Comparison of ENCODE assay signal across 25 cellular contexts in genomic region chr7:16916733-16917132, GRCh38. TPM values are rescaled to one million over a fixed set of nuclear protein-coding genes. Genes with fewer than 3 reads are reported as not detected.
DNase-seq lines count a peak whose midpoint lies in the region; ATAC-seq and TF ChIP-seq lines count a peak whose summit lies in the region.
"Had no signal": no experiment of that assay in that cellular context is flagged by ENCODE, and none has a peak within 500 bp of the region (broad histone marks: within the 10 kb centered on the region; RNA-seq: fewer than 3 reads in every experiment).

No MANE protein-coding gene starts in this region.

- no peak overlapping the region for H3K27ac Mint-ChIP-seq in activated CD8-positive, alpha-beta memory T cell treated with anti-CD3 and anti-CD28 coated beads, Interleukin-2, amount 10 ng/mL, durations not matched to agents 7 days and 5 days
- H3K27ac Mint-ChIP-seq in glutamatergic neuron (ENCODE audit: unreplicated experiment) (peak overlapping the region; percentile 83), type B pancreatic cell (no peak overlapping the region)
- H3K27ac Mint-ChIP-seq: activated naive CD8-positive, alpha-beta T cell; activated T-helper 2 cell treated with anti-CD3 and anti-CD28 coated beads, Interferon-gamma antibody, Interleukin-2, Interleukin-4, amounts not matched to agents 10 μg/mL and 5 μg/mL and 100 μg/mL, durations not matched to agents 14 hours and 24 hours and 36 hours; CD14-positive monocyte; memory B cell; naive thymus-derived CD4-positive, alpha-beta T cell; T-helper 17 cell had no signal

- POLR2A ChIA-PET in Panc1 (lab: Charles Lee) = no interaction called here

- peaks cover 3% of the 10 kb centered on the region for H3K27me3 Mint-ChIP-seq in activated CD8-positive, alpha-beta memory T cell treated with anti-CD3 and anti-CD28 coated beads, Interleukin-2, amount 10 ng/mL, durations not matched to agents 7 days and 5 days
- peaks cover 3% of the 10 kb centered on the region for H3K27me3 Mint-ChIP-seq in glutamatergic neuron (ENCODE audit: unreplicated experiment)
- no peaks in the 10 kb centered on the region for H3K27me3 Mint-ChIP-seq in type B pancreatic cell
- H3K27me3 Mint-ChIP-seq: activated naive CD8-positive, alpha-beta T cell had no signal

- H3K9me3 Mint-ChIP-seq in activated CD8-positive, alpha-beta memory T cell treated with anti-CD3 and anti-CD28 coated beads, Interleukin-2, amount 10 ng/mL, durations not matched to agents 7 days and 5 days (ENCODE audit: low read depth) = no peaks in the 10 kb centered on the region
- H3K9me3 Mint-ChIP-seq in glutamatergic neuron (ENCODE audit: unreplicated experiment) = peaks cover 4% of the 10 kb centered on the region
- peaks cover 16% of the 10 kb centered on the region for H3K9me3 Mint-ChIP-seq in type B pancreatic cell
- H3K9me3 Mint-ChIP-seq: activated T-helper 2 cell treated with anti-CD3 and anti-CD28 coated beads, Interferon-gamma antibody, Interleukin-2, Interleukin-4, amounts not matched to agents 10 μg/mL and 5 μg/mL and 100 μg/mL, durations not matched to agents 14 hours and 24 hours and 36 hours; memory B cell had no signal

- H3K36me3 ChIP-seq in Panc1 (ENCODE audit: control insufficient read depth, insufficient read depth, low read length) = no peaks in the 10 kb centered on the region
- H3K36me3 ChIP-seq: esophagus muscularis mucosa, MG63, upper lobe of left lung had no signal

- no peak for ATAC-seq in activated CD8-positive, alpha-beta memory T cell treated with anti-CD3 and anti-CD28 coated beads, Interleukin-2, amount 10 ng/mL, durations not matched to agents 7 days and 5 days
- ATAC-seq in Panc1 = no peak
- ATAC-seq: naive thymus-derived CD4-positive, alpha-beta T cell; right cardiac atrium; T-helper 17 cell had no signal

- no TSS peak for BruUV-seq in Panc1 (replicated peaks; lab: Mats Ljungman, UMichigan)

- no peak for DNase-seq in activated CD8-positive, alpha-beta memory T cell treated with anti-CD3 and anti-CD28 coated beads, Interleukin-2, amount 10 ng/mL, durations not matched to agents 7 days and 5 days
- no peak for DNase-seq in activated CD8-positive, alpha-beta memory T cell treated with anti-CD3 and anti-CD28 coated beads for 24 hours
- DNase-seq in Panc1 (ENCODE audit: low read depth, low spot score) = no peak
- DNase-seq in glutamatergic neuron = no peak
- no peak for DNase-seq in type B pancreatic cell (ENCODE audit: extremely low spot score, unreplicated experiment)
- DNase-seq in SW480 (ENCODE audit: low spot score) = no peak
- DNase-seq in activated T-cell treated with anti-CD3 and anti-CD28 coated beads, Interleukin-2, amount 50 U/mL, for 48 hours = no peak
- no peak for DNase-seq in NCI-H524 (lab: John Stamatoyannopoulos, UW)
- DNase-seq: activated CD4-positive, alpha-beta T cell treated with anti-CD3 and anti-CD28 coated beads for 48 hours; naive thymus-derived CD4-positive, alpha-beta T cell; NCI-H1694 treated with DMSO at 0.1 percent for 48 hours; NCI-H748 treated with DMSO at 0.1 percent for 48 hours; right cardiac atrium; stimulated activated CD8-positive, alpha-beta memory T cell treated with anti-CD3 and anti-CD28 coated beads, Interleukin-4, amount 100 ng/mL, for 48 hours; T-helper 17 cell; upper lobe of left lung had no signal

- H3K36me3 Mint-ChIP-seq in activated CD8-positive, alpha-beta memory T cell treated with anti-CD3 and anti-CD28 coated beads, Interleukin-2, amount 10 ng/mL, durations not matched to agents 7 days and 5 days = no peaks in the 10 kb centered on the region
- H3K36me3 Mint-ChIP-seq in glutamatergic neuron (ENCODE audit: unreplicated experiment) (peaks cover 7% of the 10 kb centered on the region), type B pancreatic cell (no peaks in the 10 kb centered on the region)
- H3K36me3 Mint-ChIP-seq: CD14-positive monocyte; memory B cell; naive thymus-derived CD4-positive, alpha-beta T cell had no signal

- in situ Hi-C loops in Panc1 (cut with HindIII; ENCODE audit: low pct_unique_long_range_greater_than_20kb, low sequenced_read_pairs) = no loop called here

- intact Hi-C loops in Panc1 (cut with micrococcal nuclease; ENCODE audit: unreplicated experiment) = loop anchor here (1.0 kb wide), 1 partner anchor 114 kb away; no protein-coding TSS in a partner anchor

- H3K4me3 Mint-ChIP-seq in activated CD8-positive, alpha-beta memory T cell treated with anti-CD3 and anti-CD28 coated beads, Interleukin-2, amount 10 ng/mL, durations not matched to agents 7 days and 5 days = peak overlapping the region; percentile 42
- H3K4me3 Mint-ChIP-seq in glutamatergic neuron (ENCODE audit: unreplicated experiment) (peak overlapping the region; percentile 41), type B pancreatic cell (peak overlapping the region; percentile 12)
- H3K4me3 Mint-ChIP-seq: activated naive CD8-positive, alpha-beta T cell; CD14-positive monocyte; memory B cell; naive thymus-derived CD4-positive, alpha-beta T cell; T-helper 17 cell had no signal

- H3K27me3 ChIP-seq in Panc1 (ENCODE audit: control insufficient read depth, insufficient read depth, low read length) = no peaks in the 10 kb centered on the region
- H3K27me3 ChIP-seq: esophagus muscularis mucosa, MG63, upper lobe of left lung had no signal

- peak overlapping the region; percentile 48; the same call in 1 of the 2 replicates for H3K27ac ChIP-seq in Panc1 (ENCODE audit: low read length)
- H3K27ac ChIP-seq: esophagus muscularis mucosa, parathyroid adenoma, upper lobe of left lung had no signal

- 0 out of 2 replicates have a peak, but pooled peaks cover 4% of the 10 kb centered on the region for H3K4me1 ChIP-seq in Panc1 (ENCODE audit: control insufficient read depth, insufficient read depth, low read length)
- H3K4me1 ChIP-seq: esophagus muscularis mucosa, parathyroid adenoma had no signal

- CTCF ChIA-PET in activated CD8-positive, alpha-beta memory T cell treated with anti-CD3 and anti-CD28 coated beads, Interleukin-2, amount 10 ng/mL, durations not matched to agents 7 days and 5 days (lab: Charles Lee) = interaction anchor here (1.5 to 3.7 kb wide), 4 partner anchors 10 to 115 kb away, joined by 4 to 41 read pairs (median 17); no protein-coding TSS in a partner anchor
- CTCF ChIA-PET in Panc1 (lab: Charles Lee) = interaction anchor here (1.6 kb wide), 1 partner anchor 115 kb away, joined by 5 read pairs; no protein-coding TSS in a partner anchor

- H3K4me3 ChIP-seq in Panc1 (ENCODE audit: low read depth in 2 of 2, low read length in 2 of 2) = no peak overlapping the region
- H3K4me3 ChIP-seq: esophagus muscularis mucosa, MG63, upper lobe of left lung had no signal

- 0 out of 2 replicates have a peak, but pooled peaks cover 4% of the 10 kb centered on the region for H3K9me3 ChIP-seq in Panc1 (ENCODE audit: control insufficient read depth, insufficient read depth, low read depth, low read length)
- H3K9me3 ChIP-seq: upper lobe of left lung had no signal

- no peak for TF ChIP-seq CTCF in Panc1 (IDR thresholded peaks at IDR 0.05)
- no peak for TF ChIP-seq CTCF in glutamatergic neuron (IDR thresholded peaks at IDR 0.05; ENCODE audit: partially characterized antibody, unreplicated experiment)
- no peak for TF ChIP-seq CTCF in type B pancreatic cell (conservative IDR thresholded peaks at IDR 0.05)

- H3K4me1 Mint-ChIP-seq in activated CD8-positive, alpha-beta memory T cell treated with anti-CD3 and anti-CD28 coated beads, Interleukin-2, amount 10 ng/mL, durations not matched to agents 7 days and 5 days = peaks cover 28% of the 10 kb centered on the region
- peaks cover 41% of the 10 kb centered on the region for H3K4me1 Mint-ChIP-seq in glutamatergic neuron (ENCODE audit: low read depth, unreplicated experiment)
- H3K4me1 Mint-ChIP-seq in type B pancreatic cell (ENCODE audit: unreplicated experiment) = peaks cover 28% of the 10 kb centered on the region
- H3K4me1 Mint-ChIP-seq: CD14-positive monocyte, T-helper 17 cell had no signal

RNA-seq across cellular contexts. Expression of gene AGR3, which starts 35.0 kb away (rescaled TPM):
- total RNA-seq in activated CD8-positive, alpha-beta memory T cell treated with anti-CD3 and anti-CD28 coated beads, Interleukin-2, amount 10 ng/mL, durations not matched to agents 7 days and 5 days = not detected
- total RNA-seq in Panc1 (2021; ENCODE audit: unreplicated experiment) (not detected), glutamatergic neuron (ENCODE audit: unreplicated experiment) (not detected), type B pancreatic cell (ENCODE audit: low replicate concordance) (5.2 and 10.4 TPM in 2 replicates)
- polyA plus RNA-seq in Panc1 (2012; ENCODE audit: insufficient read length) = not detected
- total RNA-seq: activated T-helper 2 cell treated with anti-CD3 and anti-CD28 coated beads, Interferon-gamma antibody, Interleukin-2, Interleukin-4, amounts not matched to agents 10 μg/mL and 5 μg/mL and 100 μg/mL, durations not matched to agents 14 hours and 24 hours and 36 hours; chondrocyte; H4; naive thymus-derived CD4-positive, alpha-beta T cell; right cardiac atrium; T-helper 17 cell had no signal
- polyA plus RNA-seq: CD14-positive monocyte; naive thymus-derived CD4-positive, alpha-beta T cell; right cardiac atrium had no signal
